Comparison of ENCODE assay signal across 24 cellular contexts in genomic region chr17:9071921-9072503, GRCh38. TPM values are rescaled to one million over a fixed set of nuclear protein-coding genes. Genes with fewer than 3 reads are reported as not detected.
DNase-seq lines count a peak whose midpoint lies in the region; ATAC-seq and TF ChIP-seq lines count a peak whose summit lies in the region.
"Had no signal": no experiment of that assay in that cellular context is flagged by ENCODE, and none has a peak within 500 bp of the region (broad histone marks: within the 10 kb centered on the region; RNA-seq: fewer than 3 reads in every experiment).

No MANE protein-coding gene starts in this region.

- H3K4me3 ChIP-seq in esophagus squamous epithelium, result peak overlapping the region in 2 of 4 donors; percentile 18 to 42
- peak overlapping the region; percentile 6 for H3K4me3 ChIP-seq in lower lobe of right lung
- peak overlapping the region; percentile 6 for H3K4me3 ChIP-seq in suprapubic skin
- no peak overlapping the region for H3K4me3 ChIP-seq in A673 (ENCODE audit: low read depth, low read length, poor library complexity, severe bottlenecking)
- H3K4me3 ChIP-seq: adrenal gland, GM12878, HAP-1, ovary had no signal

- WGBS in esophagus squamous epithelium, 2 donors, result 33 to 48% methylated on average over 12 of the region's 12 CpGs
- 36% methylated on average over 12 of the region's 12 CpGs for WGBS in suprapubic skin

- DNase-seq in AG20443 (ENCODE audit: low spot score) (peak; percentile 62), esophagus squamous epithelium (lab: John Stamatoyannopoulos, UW) (no peak), lower lobe of right lung (no peak), suprapubic skin (ENCODE audit: low spot score in 2 of 2) (no peak), NCI-H1694 (lab: John Stamatoyannopoulos, UW) (no peak), kidney tubule cell (ENCODE audit: low spot score) (no peak), A673 (ENCODE audit: low spot score) (no peak)
- DNase-seq: ACHN; activated CD4-positive, alpha-beta T cell treated with anti-CD3 and anti-CD28 coated beads for 4 hours; activated naive CD4-positive, alpha-beta T cell treated with Interleukin-2 at 50 U/mL for 16 hours; activated T-cell treated with anti-CD3 and anti-CD28 coated beads, Interleukin-2, amount 50 U/mL, for 48 hours; Calu3; KG1; natural killer cell; NCI-H1694 treated with DMSO at 0.1 percent for 48 hours; NCI-H69; stimulated activated CD4-positive, alpha-beta T cell treated with anti-CD3 and anti-CD28 coated beads, Interleukin-15, amount 100 ng/mL, for 24 hours had no signal

- no peak for TF ChIP-seq EP300 in suprapubic skin (IDR thresholded peaks at IDR 0.05)

- BruUV-seq in A673 (replicated peaks; lab: Mats Ljungman, UMichigan), result no TSS peak

- H3K36me3 ChIP-seq in esophagus squamous epithelium (no peaks in the 10 kb centered on the region), lower lobe of right lung (no peaks in the 10 kb centered on the region), suprapubic skin (no peaks in the 10 kb centered on the region), A673 (ENCODE audit: insufficient read depth, low read length, poor library complexity, severe bottlenecking) (no peaks in the 10 kb centered on the region)
- H3K36me3 ChIP-seq: adrenal gland, HAP-1, ovary had no signal

- CTCF ChIA-PET in A673 (lab: Charles Lee), result no interaction called here

- POLR2A ChIA-PET in A673 (lab: Charles Lee; ENCODE audit: low non-redundant PET), result no interaction called here

- no peak for TF ChIP-seq POLR2A in esophagus squamous epithelium (IDR thresholded peaks at IDR 0.05)
- no peak for TF ChIP-seq POLR2A in suprapubic skin (IDR thresholded peaks at IDR 0.05)

- H3K4me1 ChIP-seq in esophagus squamous epithelium, result peaks cover 29 to 71% (median 44%) of the 10 kb centered on the region in 3 donors
- peaks cover 11% of the 10 kb centered on the region for H3K4me1 ChIP-seq in lower lobe of right lung
- peaks cover 24% of the 10 kb centered on the region for H3K4me1 ChIP-seq in suprapubic skin
- no peaks in the 10 kb centered on the region for H3K4me1 ChIP-seq in A673 (ENCODE audit: insufficient read depth, low read length, poor library complexity, severe bottlenecking)
- H3K4me1 ChIP-seq: adrenal gland, HAP-1 had no signal

- H3K9me3 ChIP-seq in esophagus squamous epithelium (no peaks in the 10 kb centered on the region), lower lobe of right lung (no peaks in the 10 kb centered on the region), suprapubic skin (no peaks in the 10 kb centered on the region), A673 (ENCODE audit: low read depth, low read length, poor library complexity, severe bottlenecking) (no peaks in the 10 kb centered on the region)
- H3K9me3 ChIP-seq: adrenal gland, HAP-1, ovary had no signal

- no peaks in the 10 kb centered on the region for H3K27me3 ChIP-seq in esophagus squamous epithelium
- H3K27me3 ChIP-seq in lower lobe of right lung (ENCODE audit: low read depth), result no peaks in the 10 kb centered on the region
- H3K27me3 ChIP-seq in suprapubic skin, result no peaks in the 10 kb centered on the region
- no peaks in the 10 kb centered on the region for H3K27me3 ChIP-seq in A673 (replicated peaks; ENCODE audit: insufficient read depth, low read depth, low read length, poor library complexity)
- H3K27me3 ChIP-seq: ovary had no signal

- ATAC-seq in lower lobe of right lung, result no peak
- ATAC-seq in GM18502 (IDR thresholded peaks at IDR 0.05; ENCODE audit: poor library complexity, unreplicated experiment), result no peak
- ATAC-seq: GM12878, natural killer cell, SK-N-SH treated with all-trans-retinoic acid at 6 μM for 48 hours had no signal

- intact Hi-C loops in esophagus squamous epithelium (cut with DNase I) (no loop called here), lower lobe of right lung (cut with DNase I) (no loop called here), A673 (cut with micrococcal nuclease; ENCODE audit: unreplicated experiment) (no loop called here)

- TF ChIP-seq CTCF in esophagus squamous epithelium (IDR thresholded peaks at IDR 0.05) (no peak), lower lobe of right lung (IDR thresholded peaks at IDR 0.05) (no peak), suprapubic skin (IDR thresholded peaks at IDR 0.05) (no peak), A673 (conservative IDR thresholded peaks at IDR 0.05; ENCODE audit: low read depth, low read length) (no peak)

- H3K27ac ChIP-seq in esophagus squamous epithelium (peak overlapping the region; percentile 81 to 92 (median 90)), lower lobe of right lung (peak overlapping the region; percentile 44), suprapubic skin (peak overlapping the region; percentile 76), A673 (ENCODE audit: low read depth, low read length, poor library complexity, severe bottlenecking) (no peak overlapping the region)
- H3K27ac ChIP-seq: adrenal gland, ovary, RWPE1 had no signal

RNA-seq across cellular contexts. Expression of gene NTN1, which starts 50.7 kb away (rescaled TPM):
- total RNA-seq in esophagus squamous epithelium, result 10 to 100 TPM in 3 of 4 donors, 1 to 10 TPM in 1; 9.8 to 33.6 (median 17.6) TPM
- 7.8 TPM for total RNA-seq in lower lobe of right lung
- 1 to 10 TPM; 2.4 to 5.9 (median 3.4) TPM for total RNA-seq in suprapubic skin
- 4.3 TPM in 2 replicates for total RNA-seq in A673 (2021)
